24 cellular contexts compared by ENCODE assay signal in genomic region chr2:161974417-161974816, GRCh38.
"Had no signal": no experiment of that assay in that cellular context is flagged by ENCODE, and none has a peak within 500 bp of the region (broad histone marks: within the 10 kb centered on the region; RNA-seq: fewer than 3 reads in every experiment).

No MANE protein-coding gene starts in this region.

- H3K4me1 Mint-ChIP-seq: mesothelial cell of epicardium had no signal

- H3K36me3 ChIP-seq: breast epithelium, esophagus muscularis mucosa, left lung, transverse colon had no signal

- H3K4me3 Mint-ChIP-seq: central memory CD8-positive, alpha-beta T cell; effector memory CD8-positive, alpha-beta T cell; immature natural killer cell; mesothelial cell of epicardium; naive thymus-derived CD8-positive, alpha-beta T cell; T-helper 2 cell treated with Interferon-gamma antibody and Interleukin-4, amounts not matched to agents 5 μg/mL and 100 μg/mL, for 36 hours had no signal

- H3K27ac ChIP-seq: breast epithelium, dorsolateral prefrontal cortex, esophagus muscularis mucosa, hepatocyte, left lung, SK-N-MC, transverse colon, VCaP had no signal

- DNase-seq: activated CD4-positive, alpha-beta T cell treated with anti-CD3 and anti-CD28 coated beads, Interleukin-2, amount 50 U/mL, for 1 hour; activated gamma-delta T cell; amniotic stem cell; dorsolateral prefrontal cortex; effector memory CD8-positive, alpha-beta T cell; glutamatergic neuron; immature natural killer cell; left lung; naive thymus-derived CD8-positive, alpha-beta T cell; retina; stimulated activated CD4-positive, alpha-beta T cell treated with anti-CD3 and anti-CD28 coated beads, Interleukin-4, amount 100 ng/mL, for 1 hour; stimulated activated naive CD4-positive, alpha-beta T cell treated with Interleukin-2 at 50 U/mL for 16 hours; SW 1271; transverse colon had no signal

- H3K4me1 ChIP-seq: breast epithelium, esophagus muscularis mucosa had no signal

- H3K36me3 Mint-ChIP-seq: mesothelial cell of epicardium had no signal

- H3K4me3 ChIP-seq: breast epithelium, dorsolateral prefrontal cortex, esophagus muscularis mucosa, hepatocyte, left lung, SK-N-MC, transverse colon had no signal

- H3K27me3 ChIP-seq: breast epithelium, dorsolateral prefrontal cortex, esophagus muscularis mucosa, hepatocyte, left lung, transverse colon had no signal

- H3K27ac Mint-ChIP-seq: activated naive CD4-positive, alpha-beta T cell treated with anti-CD3 and anti-CD28 coated beads, Interleukin-2, amount 50 U/mL, for 72 hours; immature natural killer cell; mesothelial cell of epicardium; naive thymus-derived CD8-positive, alpha-beta T cell; progenitor cell of endocrine pancreas; T-helper 2 cell treated with Interferon-gamma antibody and Interleukin-4, amounts not matched to agents 5 μg/mL and 100 μg/mL, for 36 hours had no signal

- H3K9me3 ChIP-seq: breast epithelium, esophagus muscularis mucosa, left lung, transverse colon had no signal

- H3K27me3 Mint-ChIP-seq: central memory CD8-positive, alpha-beta T cell; effector memory CD8-positive, alpha-beta T cell; naive thymus-derived CD8-positive, alpha-beta T cell; progenitor cell of endocrine pancreas had no signal

- H3K9me3 Mint-ChIP-seq: central memory CD8-positive, alpha-beta T cell; immature natural killer cell; mesothelial cell of epicardium; naive thymus-derived CD8-positive, alpha-beta T cell had no signal

- ATAC-seq: effector memory CD8-positive, alpha-beta T cell; left lung; naive thymus-derived CD8-positive, alpha-beta T cell had no signal
